Comparison of ENCODE assay signal across 1 cellular context in genomic region chr6:125994659-125995488, GRCh38.
A peak's percentile ranks its signal among the peaks of the same experiment; 100 is the strongest.
TF ChIP-seq lines count a peak whose summit lies in the region.

No MANE protein-coding gene starts in this region.

TF ChIP-seq in HEK293, 187 proteins besides CTCF, POLR2A, EP300 and RAD21 (continued from another document and continues in another):
- TF ChIP-seq, protein P1, sequence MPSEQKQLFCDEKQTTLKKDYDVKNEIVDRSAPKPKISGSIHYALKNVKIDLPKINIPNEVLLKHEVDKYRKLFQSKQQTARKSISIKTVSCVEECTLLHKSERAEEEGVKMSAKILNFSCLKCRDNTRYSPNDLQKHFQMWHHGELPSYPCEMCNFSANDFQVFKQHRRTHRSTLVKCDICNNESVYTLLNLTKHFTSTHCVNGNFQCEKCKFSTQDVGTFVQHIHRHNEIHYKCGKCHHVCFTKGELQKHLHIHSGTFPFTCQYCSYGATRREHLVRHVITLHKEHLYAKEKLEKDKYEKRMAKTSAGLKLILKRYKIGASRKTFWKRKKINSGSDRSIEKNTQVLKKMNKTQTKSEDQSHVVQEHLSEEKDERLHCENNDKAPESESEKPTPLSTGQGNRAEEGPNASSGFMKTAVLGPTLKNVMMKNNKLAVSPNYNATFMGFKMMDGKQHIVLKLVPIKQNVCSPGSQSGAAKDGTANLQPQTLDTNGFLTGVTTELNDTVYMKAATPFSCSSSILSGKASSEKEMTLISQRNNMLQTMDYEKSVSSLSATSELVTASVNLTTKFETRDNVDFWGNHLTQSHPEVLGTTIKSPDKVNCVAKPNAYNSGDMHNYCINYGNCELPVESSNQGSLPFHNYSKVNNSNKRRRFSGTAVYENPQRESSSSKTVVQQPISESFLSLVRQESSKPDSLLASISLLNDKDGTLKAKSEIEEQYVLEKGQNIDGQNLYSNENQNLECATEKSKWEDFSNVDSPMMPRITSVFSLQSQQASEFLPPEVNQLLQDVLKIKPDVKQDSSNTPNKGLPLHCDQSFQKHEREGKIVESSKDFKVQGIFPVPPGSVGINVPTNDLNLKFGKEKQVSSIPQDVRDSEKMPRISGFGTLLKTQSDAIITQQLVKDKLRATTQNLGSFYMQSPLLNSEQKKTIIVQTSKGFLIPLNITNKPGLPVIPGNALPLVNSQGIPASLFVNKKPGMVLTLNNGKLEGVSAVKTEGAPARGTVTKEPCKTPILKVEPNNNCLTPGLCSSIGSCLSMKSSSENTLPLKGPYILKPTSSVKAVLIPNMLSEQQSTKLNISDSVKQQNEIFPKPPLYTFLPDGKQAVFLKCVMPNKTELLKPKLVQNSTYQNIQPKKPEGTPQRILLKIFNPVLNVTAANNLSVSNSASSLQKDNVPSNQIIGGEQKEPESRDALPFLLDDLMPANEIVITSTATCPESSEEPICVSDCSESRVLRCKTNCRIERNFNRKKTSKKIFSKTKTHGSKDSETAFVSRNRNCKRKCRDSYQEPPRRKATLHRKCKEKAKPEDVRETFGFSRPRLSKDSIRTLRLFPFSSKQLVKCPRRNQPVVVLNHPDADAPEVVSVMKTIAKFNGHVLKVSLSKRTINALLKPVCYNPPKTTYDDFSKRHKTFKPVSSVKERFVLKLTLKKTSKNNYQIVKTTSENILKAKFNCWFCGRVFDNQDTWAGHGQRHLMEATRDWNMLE (tag by site-specific recombination; conservative IDR thresholded peaks at IDR 0.05; ENCODE audit: low read depth), result no peak
- TF ChIP-seq, protein P2, sequence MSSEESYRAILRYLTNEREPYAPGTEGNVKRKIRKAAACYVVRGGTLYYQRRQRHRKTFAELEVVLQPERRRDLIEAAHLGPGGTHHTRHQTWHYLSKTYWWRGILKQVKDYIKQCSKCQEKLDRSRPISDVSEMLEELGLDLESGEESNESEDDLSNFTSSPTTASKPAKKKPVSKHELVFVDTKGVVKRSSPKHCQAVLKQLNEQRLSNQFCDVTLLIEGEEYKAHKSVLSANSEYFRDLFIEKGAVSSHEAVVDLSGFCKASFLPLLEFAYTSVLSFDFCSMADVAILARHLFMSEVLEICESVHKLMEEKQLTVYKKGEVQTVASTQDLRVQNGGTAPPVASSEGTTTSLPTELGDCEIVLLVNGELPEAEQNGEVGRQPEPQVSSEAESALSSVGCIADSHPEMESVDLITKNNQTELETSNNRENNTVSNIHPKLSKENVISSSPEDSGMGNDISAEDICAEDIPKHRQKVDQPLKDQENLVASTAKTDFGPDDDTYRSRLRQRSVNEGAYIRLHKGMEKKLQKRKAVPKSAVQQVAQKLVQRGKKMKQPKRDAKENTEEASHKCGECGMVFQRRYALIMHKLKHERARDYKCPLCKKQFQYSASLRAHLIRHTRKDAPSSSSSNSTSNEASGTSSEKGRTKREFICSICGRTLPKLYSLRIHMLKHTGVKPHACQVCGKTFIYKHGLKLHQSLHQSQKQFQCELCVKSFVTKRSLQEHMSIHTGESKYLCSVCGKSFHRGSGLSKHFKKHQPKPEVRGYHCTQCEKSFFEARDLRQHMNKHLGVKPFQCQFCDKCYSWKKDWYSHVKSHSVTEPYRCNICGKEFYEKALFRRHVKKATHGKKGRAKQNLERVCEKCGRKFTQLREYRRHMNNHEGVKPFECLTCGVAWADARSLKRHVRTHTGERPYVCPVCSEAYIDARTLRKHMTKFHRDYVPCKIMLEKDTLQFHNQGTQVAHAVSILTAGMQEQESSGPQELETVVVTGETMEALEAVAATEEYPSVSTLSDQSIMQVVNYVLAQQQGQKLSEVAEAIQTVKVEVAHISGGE (tag by site-specific recombination; conservative IDR thresholded peaks at IDR 0.05; ENCODE audit: low read depth), result no peak
- TF ChIP-seq ZNF423 (tag by site-specific recombination; IDR thresholded peaks at IDR 0.05) (no peak), INSM2 (tag by site-specific recombination; IDR thresholded peaks at IDR 0.05) (0 out of 2 replicates have a peak, but pooled peaks have one; percentile 20), ZNF629 (tag by site-specific recombination; IDR thresholded peaks at IDR 0.05) (peak; percentile 65), KLF10 (tag by site-specific recombination; IDR thresholded peaks at IDR 0.05) (no peak), ZNF488 (tag by site-specific recombination; IDR thresholded peaks at IDR 0.05) (no peak), ZNF350 (tag by site-specific recombination; IDR thresholded peaks at IDR 0.05) (no peak), ZNF791 (tag by site-specific recombination; IDR thresholded peaks at IDR 0.05) (no peak), ZNF394 (tag by site-specific recombination; IDR thresholded peaks at IDR 0.05; ENCODE audit: borderline replicate concordance) (peak; percentile 39; the same call in 1 of the 2 replicates), TRIM28 (IDR thresholded peaks at IDR 0.05; ENCODE audit: borderline replicate concordance, low read length) (peak; percentile 69), ZNF24 (tag by site-specific recombination; IDR thresholded peaks at IDR 0.05) (no peak; the same call in 1 of the 2 replicates), ZNF404 (tag by site-specific recombination; IDR thresholded peaks at IDR 0.05) (no peak), ZNF549 (tag by site-specific recombination; IDR thresholded peaks at IDR 0.05) (no peak), ZBTB20 (tag by site-specific recombination; IDR thresholded peaks at IDR 0.05) (no peak), ZNF311 (tag by site-specific recombination; IDR thresholded peaks at IDR 0.05; ENCODE audit: borderline replicate concordance) (no peak), PRDM6 (tag by site-specific recombination; IDR thresholded peaks at IDR 0.05) (peak; percentile 89), ZNF138 (tag by site-specific recombination; IDR thresholded peaks at IDR 0.05; ENCODE audit: borderline replicate concordance) (no peak), ZFP41 (tag by site-specific recombination; IDR thresholded peaks at IDR 0.05; ENCODE audit: borderline replicate concordance) (no peak), ZNF274 (IDR thresholded peaks at IDR 0.05; ENCODE audit: low read length) (no peak), ZNF274 (tag by site-specific recombination; IDR thresholded peaks at IDR 0.05; ENCODE audit: borderline replicate concordance) (no peak), ZBTB17 (tag by site-specific recombination; IDR thresholded peaks at IDR 0.05) (peak; percentile 88), ZNF133 (tag by site-specific recombination; IDR thresholded peaks at IDR 0.05) (peak; percentile 29; the same call in 1 of the 2 replicates), ZNF324 (tag by site-specific recombination; IDR thresholded peaks at IDR 0.05) (no peak), ZNF830 (tag by site-specific recombination; IDR thresholded peaks at IDR 0.05; ENCODE audit: low read depth) (no peak), SP7 (tag by site-specific recombination; IDR thresholded peaks at IDR 0.05) (peak; percentile 52; the same call in 1 of the 2 replicates), ZNF280D (tag by site-specific recombination; IDR thresholded peaks at IDR 0.05) (no peak), ZNF510 (tag by site-specific recombination; IDR thresholded peaks at IDR 0.05; ENCODE audit: insufficient replicate concordance) (no peak), ZNF600 (tag by site-specific recombination; IDR thresholded peaks at IDR 0.05) (no peak; the same call in none of the 2 replicates), ZNF777 (tag by site-specific recombination; IDR thresholded peaks at IDR 0.05; ENCODE audit: borderline replicate concordance) (no peak), WT1 (tag by site-specific recombination; IDR thresholded peaks at IDR 0.05) (no peak)
- TF ChIP-seq, protein P3, sequence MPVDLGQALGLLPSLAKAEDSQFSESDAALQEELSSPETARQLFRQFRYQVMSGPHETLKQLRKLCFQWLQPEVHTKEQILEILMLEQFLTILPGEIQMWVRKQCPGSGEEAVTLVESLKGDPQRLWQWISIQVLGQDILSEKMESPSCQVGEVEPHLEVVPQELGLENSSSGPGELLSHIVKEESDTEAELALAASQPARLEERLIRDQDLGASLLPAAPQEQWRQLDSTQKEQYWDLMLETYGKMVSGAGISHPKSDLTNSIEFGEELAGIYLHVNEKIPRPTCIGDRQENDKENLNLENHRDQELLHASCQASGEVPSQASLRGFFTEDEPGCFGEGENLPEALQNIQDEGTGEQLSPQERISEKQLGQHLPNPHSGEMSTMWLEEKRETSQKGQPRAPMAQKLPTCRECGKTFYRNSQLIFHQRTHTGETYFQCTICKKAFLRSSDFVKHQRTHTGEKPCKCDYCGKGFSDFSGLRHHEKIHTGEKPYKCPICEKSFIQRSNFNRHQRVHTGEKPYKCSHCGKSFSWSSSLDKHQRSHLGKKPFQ (tag by site-specific recombination; IDR thresholded peaks at IDR 0.05), result peak; percentile 62; the same call in 1 of the 2 replicates
- TF ChIP-seq, protein P4, sequence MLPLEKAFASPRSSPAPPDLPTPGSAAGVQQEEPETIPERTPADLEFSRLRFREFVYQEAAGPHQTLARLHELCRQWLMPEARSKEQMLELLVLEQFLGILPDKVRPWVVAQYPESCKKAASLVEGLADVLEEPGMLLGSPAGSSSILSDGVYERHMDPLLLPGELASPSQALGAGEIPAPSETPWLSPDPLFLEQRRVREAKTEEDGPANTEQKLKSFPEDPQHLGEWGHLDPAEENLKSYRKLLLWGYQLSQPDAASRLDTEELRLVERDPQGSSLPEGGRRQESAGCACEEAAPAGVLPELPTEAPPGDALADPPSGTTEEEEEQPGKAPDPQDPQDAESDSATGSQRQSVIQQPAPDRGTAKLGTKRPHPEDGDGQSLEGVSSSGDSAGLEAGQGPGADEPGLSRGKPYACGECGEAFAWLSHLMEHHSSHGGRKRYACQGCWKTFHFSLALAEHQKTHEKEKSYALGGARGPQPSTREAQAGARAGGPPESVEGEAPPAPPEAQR (tag by site-specific recombination; IDR thresholded peaks at IDR 0.05), result no peak
- TF ChIP-seq, protein P5, sequence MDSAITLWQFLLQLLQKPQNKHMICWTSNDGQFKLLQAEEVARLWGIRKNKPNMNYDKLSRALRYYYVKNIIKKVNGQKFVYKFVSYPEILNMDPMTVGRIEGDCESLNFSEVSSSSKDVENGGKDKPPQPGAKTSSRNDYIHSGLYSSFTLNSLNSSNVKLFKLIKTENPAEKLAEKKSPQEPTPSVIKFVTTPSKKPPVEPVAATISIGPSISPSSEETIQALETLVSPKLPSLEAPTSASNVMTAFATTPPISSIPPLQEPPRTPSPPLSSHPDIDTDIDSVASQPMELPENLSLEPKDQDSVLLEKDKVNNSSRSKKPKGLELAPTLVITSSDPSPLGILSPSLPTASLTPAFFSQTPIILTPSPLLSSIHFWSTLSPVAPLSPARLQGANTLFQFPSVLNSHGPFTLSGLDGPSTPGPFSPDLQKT (IDR thresholded peaks at IDR 0.05; ENCODE audit: borderline replicate concordance, low read depth, low read length), result no peak
- TF ChIP-seq, protein P6, sequence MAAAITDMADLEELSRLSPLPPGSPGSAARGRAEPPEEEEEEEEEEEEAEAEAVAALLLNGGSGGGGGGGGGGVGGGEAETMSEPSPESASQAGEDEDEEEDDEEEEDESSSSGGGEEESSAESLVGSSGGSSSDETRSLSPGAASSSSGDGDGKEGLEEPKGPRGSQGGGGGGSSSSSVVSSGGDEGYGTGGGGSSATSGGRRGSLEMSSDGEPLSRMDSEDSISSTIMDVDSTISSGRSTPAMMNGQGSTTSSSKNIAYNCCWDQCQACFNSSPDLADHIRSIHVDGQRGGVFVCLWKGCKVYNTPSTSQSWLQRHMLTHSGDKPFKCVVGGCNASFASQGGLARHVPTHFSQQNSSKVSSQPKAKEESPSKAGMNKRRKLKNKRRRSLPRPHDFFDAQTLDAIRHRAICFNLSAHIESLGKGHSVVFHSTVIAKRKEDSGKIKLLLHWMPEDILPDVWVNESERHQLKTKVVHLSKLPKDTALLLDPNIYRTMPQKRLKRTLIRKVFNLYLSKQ (tag by site-specific recombination; IDR thresholded peaks at IDR 0.05; ENCODE audit: borderline replicate concordance), result no peak
